1 cellular context compared by ENCODE assay signal in genomic region chr4:69881173-69881773, GRCh38.
A peak's percentile ranks its signal among the peaks of the same experiment; 100 is the strongest.
TF ChIP-seq lines count a peak whose summit lies in the region.

No MANE protein-coding gene starts in this region.

TF ChIP-seq in HepG2, 621 proteins besides CTCF, POLR2A, EP300 and RAD21 (continues in another document):
- TF ChIP-seq RXRA (CRISPR knock-in tag; IDR thresholded peaks at IDR 0.05): no peak
- peak; percentile 20; the same call in 1 of the 2 replicates for TF ChIP-seq CEBPG (CRISPR knock-in tag; IDR thresholded peaks at IDR 0.05)
- peak; percentile 97 for TF ChIP-seq STAG1 (CRISPR knock-in tag; IDR thresholded peaks at IDR 0.05)
- no peak for TF ChIP-seq EED (CRISPR knock-in tag; IDR thresholded peaks at IDR 0.05)
- TF ChIP-seq ZBTB39 (CRISPR knock-in tag; IDR thresholded peaks at IDR 0.05): no peak
- TF ChIP-seq MAF1 (CRISPR knock-in tag; IDR thresholded peaks at IDR 0.05; ENCODE audit: borderline replicate concordance): no peak
- TF ChIP-seq BORCS8-MEF2B (CRISPR knock-in tag; IDR thresholded peaks at IDR 0.05): no peak
- no peak for TF ChIP-seq ZUFSP (CRISPR knock-in tag; IDR thresholded peaks at IDR 0.05; ENCODE audit: borderline replicate concordance)
- peak in 1 of 2 experiments; percentile 36; a peak in 1 of 4 replicates for TF ChIP-seq ATF4 (CRISPR knock-in tag; IDR thresholded peaks at IDR 0.05)
- peak; percentile 27; the same call in 1 of the 2 replicates for TF ChIP-seq BCL6 (CRISPR knock-in tag; IDR thresholded peaks at IDR 0.05)
- no peak for TF ChIP-seq ZNF446 (CRISPR knock-in tag; IDR thresholded peaks at IDR 0.05)
- TF ChIP-seq FOXA3 (CRISPR knock-in tag; IDR thresholded peaks at IDR 0.05): peak; percentile 12; the same call in 1 of the 2 replicates
- no peak for TF ChIP-seq TAF1 (CRISPR knock-in tag; IDR thresholded peaks at IDR 0.05)
- peak; percentile 68 for TF ChIP-seq GATAD2A (CRISPR knock-in tag; IDR thresholded peaks at IDR 0.05)
- no peak for TF ChIP-seq MXD1 (CRISPR knock-in tag; IDR thresholded peaks at IDR 0.05)
- TF ChIP-seq ZMYM4 (CRISPR knock-in tag; IDR thresholded peaks at IDR 0.05): peak; percentile 60; the same call in 1 of the 2 replicates
- no peak for TF ChIP-seq NR2C2 (CRISPR knock-in tag; IDR thresholded peaks at IDR 0.05; ENCODE audit: borderline replicate concordance)
- TF ChIP-seq KLF16 (CRISPR knock-in tag; IDR thresholded peaks at IDR 0.05): 0 out of 4 replicates have a peak, but pooled peaks of 1 of the 2 experiments have one; percentile 27
- TF ChIP-seq ZNF724P (CRISPR knock-in tag; IDR thresholded peaks at IDR 0.05; ENCODE audit: borderline replicate concordance): no peak
- TF ChIP-seq SMC3 (IDR thresholded peaks at IDR 0.05; ENCODE audit: low read length): peak; percentile 99
- TF ChIP-seq ARID3A (IDR thresholded peaks at IDR 0.05; ENCODE audit: low read depth, low read length): peak; percentile 69; the same call in 1 of the 2 replicates
- no peak for TF ChIP-seq ZNF17 (CRISPR knock-in tag; IDR thresholded peaks at IDR 0.05)
- TF ChIP-seq SKIL (CRISPR knock-in tag; IDR thresholded peaks at IDR 0.05; ENCODE audit: borderline replicate concordance): no peak
- 0 out of 2 replicates have a peak, but pooled peaks have one; percentile 17 for TF ChIP-seq SIX1 (CRISPR knock-in tag; IDR thresholded peaks at IDR 0.05; ENCODE audit: borderline replicate concordance)
- TF ChIP-seq ZSCAN31 (CRISPR knock-in tag; IDR thresholded peaks at IDR 0.05; ENCODE audit: low read depth): no peak
- no peak for TF ChIP-seq ZNF33A (CRISPR knock-in tag; IDR thresholded peaks at IDR 0.05; ENCODE audit: borderline replicate concordance)
- TF ChIP-seq SIX4 (CRISPR knock-in tag; IDR thresholded peaks at IDR 0.05): no peak
- TF ChIP-seq RAD51 (IDR thresholded peaks at IDR 0.05; ENCODE audit: borderline replicate concordance): no peak
- TF ChIP-seq POGZ (CRISPR knock-in tag; IDR thresholded peaks at IDR 0.05): peak; percentile 51; the same call in 1 of the 2 replicates
- no peak for TF ChIP-seq ZNF3 (CRISPR knock-in tag; IDR thresholded peaks at IDR 0.05)
- 0 out of 2 replicates have a peak, but pooled peaks have one; percentile 26 for TF ChIP-seq NCOA2 (CRISPR knock-in tag; IDR thresholded peaks at IDR 0.05)
- no peak for TF ChIP-seq PAWR (CRISPR knock-in tag; IDR thresholded peaks at IDR 0.05; ENCODE audit: borderline replicate concordance)
- no peak for TF ChIP-seq FOXO1 (CRISPR knock-in tag; IDR thresholded peaks at IDR 0.05)
- no peak for TF ChIP-seq MBD4 (IDR thresholded peaks at IDR 0.05; ENCODE audit: borderline replicate concordance, low read length)
- TF ChIP-seq RXRB (CRISPR knock-in tag; IDR thresholded peaks at IDR 0.05; ENCODE audit: borderline replicate concordance): peak; percentile 35; the same call in 1 of the 2 replicates
- no peak for TF ChIP-seq ZNF598 (CRISPR knock-in tag; IDR thresholded peaks at IDR 0.05; ENCODE audit: borderline replicate concordance)
- TF ChIP-seq MED1 (CRISPR knock-in tag; IDR thresholded peaks at IDR 0.05): peak; percentile 49
- no peak for TF ChIP-seq MEIS1 (CRISPR knock-in tag; IDR thresholded peaks at IDR 0.05; ENCODE audit: borderline replicate concordance)
- TF ChIP-seq ZNF562 (CRISPR knock-in tag; IDR thresholded peaks at IDR 0.05; ENCODE audit: borderline replicate concordance): no peak
- peak; percentile 35; the same call in 1 of the 2 replicates for TF ChIP-seq HMG20A (CRISPR knock-in tag; IDR thresholded peaks at IDR 0.05; ENCODE audit: borderline replicate concordance)
- TF ChIP-seq THAP11 (CRISPR knock-in tag; IDR thresholded peaks at IDR 0.05): peak; percentile 47
- peak; percentile 53 for TF ChIP-seq ARID5B (CRISPR knock-in tag; IDR thresholded peaks at IDR 0.05)
- no peak for TF ChIP-seq FOXP1 (IDR thresholded peaks at IDR 0.05)
- TF ChIP-seq FOXP1 (CRISPR knock-in tag; IDR thresholded peaks at IDR 0.05): no peak
- TF ChIP-seq SRSF9 (IDR thresholded peaks at IDR 0.05; ENCODE audit: borderline replicate concordance, insufficient read depth, low read depth, low read length, poor library complexity, severe bottlenecking): no peak
- peak; percentile 46; the same call in 1 of the 2 replicates for TF ChIP-seq TFE3 (CRISPR knock-in tag; IDR thresholded peaks at IDR 0.05)
- TF ChIP-seq NFIC (IDR thresholded peaks at IDR 0.05; ENCODE audit: low read length): peak; percentile 32; the same call in 1 of the 2 replicates
- no peak for TF ChIP-seq ETV5 (CRISPR knock-in tag; IDR thresholded peaks at IDR 0.05; ENCODE audit: borderline replicate concordance)
- TF ChIP-seq HNF1B (CRISPR knock-in tag; IDR thresholded peaks at IDR 0.05): no peak
- no peak for TF ChIP-seq ZNF777 (CRISPR knock-in tag; IDR thresholded peaks at IDR 0.05)
- peak; percentile 39; the same call in 1 of the 2 replicates for TF ChIP-seq IRF2 (CRISPR knock-in tag; IDR thresholded peaks at IDR 0.05)
- no peak for TF ChIP-seq FOXJ3 (CRISPR knock-in tag; IDR thresholded peaks at IDR 0.05; ENCODE audit: borderline replicate concordance)
- TF ChIP-seq ZNF75D (CRISPR knock-in tag; IDR thresholded peaks at IDR 0.05; ENCODE audit: borderline replicate concordance): no peak
- TF ChIP-seq CBX5 (CRISPR knock-in tag; IDR thresholded peaks at IDR 0.05; ENCODE audit: borderline replicate concordance): no peak
